1 cellular context compared by ENCODE assay signal in the genomic region with DNA sequence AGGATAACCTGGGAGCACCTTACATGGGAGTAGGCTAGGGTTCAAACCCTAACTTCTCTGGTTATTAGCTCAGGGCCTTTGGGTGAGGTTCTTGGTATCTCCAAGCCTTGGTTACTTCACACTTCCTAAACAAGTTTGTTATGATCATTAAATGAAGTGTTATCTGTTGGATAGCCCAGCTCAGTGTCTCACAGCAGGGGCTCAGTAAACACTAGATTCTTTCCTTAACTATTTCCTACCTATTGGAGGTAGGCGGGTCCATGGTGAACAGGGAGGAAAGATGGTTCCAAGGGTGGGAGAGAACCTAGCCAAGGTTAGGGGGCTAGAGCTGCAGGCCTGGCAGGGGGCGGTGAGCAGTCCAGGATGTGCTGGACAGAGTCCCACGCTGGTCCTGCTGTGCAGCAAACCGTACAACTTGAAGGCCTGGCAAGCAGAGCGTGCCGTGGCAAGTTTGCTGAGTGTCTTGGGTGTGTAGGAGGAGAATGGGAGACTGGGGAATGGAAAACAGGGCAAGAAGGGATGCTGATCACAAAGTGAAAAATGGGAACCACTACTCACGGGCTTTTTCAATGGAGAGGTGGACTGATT.
TF ChIP-seq lines count a peak whose summit lies in the region.

No MANE protein-coding gene starts in this region.

TF ChIP-seq in GM12878, 131 proteins besides CTCF, POLR2A, EP300 and RAD21 (continued from another document):
- no peak for TF ChIP-seq KLF5 (IDR thresholded peaks at IDR 0.05; ENCODE audit: partially characterized antibody)
- no peak for TF ChIP-seq FOXM1 (IDR thresholded peaks at IDR 0.05; ENCODE audit: low read depth, low read length)
- TF ChIP-seq, protein P1, sequence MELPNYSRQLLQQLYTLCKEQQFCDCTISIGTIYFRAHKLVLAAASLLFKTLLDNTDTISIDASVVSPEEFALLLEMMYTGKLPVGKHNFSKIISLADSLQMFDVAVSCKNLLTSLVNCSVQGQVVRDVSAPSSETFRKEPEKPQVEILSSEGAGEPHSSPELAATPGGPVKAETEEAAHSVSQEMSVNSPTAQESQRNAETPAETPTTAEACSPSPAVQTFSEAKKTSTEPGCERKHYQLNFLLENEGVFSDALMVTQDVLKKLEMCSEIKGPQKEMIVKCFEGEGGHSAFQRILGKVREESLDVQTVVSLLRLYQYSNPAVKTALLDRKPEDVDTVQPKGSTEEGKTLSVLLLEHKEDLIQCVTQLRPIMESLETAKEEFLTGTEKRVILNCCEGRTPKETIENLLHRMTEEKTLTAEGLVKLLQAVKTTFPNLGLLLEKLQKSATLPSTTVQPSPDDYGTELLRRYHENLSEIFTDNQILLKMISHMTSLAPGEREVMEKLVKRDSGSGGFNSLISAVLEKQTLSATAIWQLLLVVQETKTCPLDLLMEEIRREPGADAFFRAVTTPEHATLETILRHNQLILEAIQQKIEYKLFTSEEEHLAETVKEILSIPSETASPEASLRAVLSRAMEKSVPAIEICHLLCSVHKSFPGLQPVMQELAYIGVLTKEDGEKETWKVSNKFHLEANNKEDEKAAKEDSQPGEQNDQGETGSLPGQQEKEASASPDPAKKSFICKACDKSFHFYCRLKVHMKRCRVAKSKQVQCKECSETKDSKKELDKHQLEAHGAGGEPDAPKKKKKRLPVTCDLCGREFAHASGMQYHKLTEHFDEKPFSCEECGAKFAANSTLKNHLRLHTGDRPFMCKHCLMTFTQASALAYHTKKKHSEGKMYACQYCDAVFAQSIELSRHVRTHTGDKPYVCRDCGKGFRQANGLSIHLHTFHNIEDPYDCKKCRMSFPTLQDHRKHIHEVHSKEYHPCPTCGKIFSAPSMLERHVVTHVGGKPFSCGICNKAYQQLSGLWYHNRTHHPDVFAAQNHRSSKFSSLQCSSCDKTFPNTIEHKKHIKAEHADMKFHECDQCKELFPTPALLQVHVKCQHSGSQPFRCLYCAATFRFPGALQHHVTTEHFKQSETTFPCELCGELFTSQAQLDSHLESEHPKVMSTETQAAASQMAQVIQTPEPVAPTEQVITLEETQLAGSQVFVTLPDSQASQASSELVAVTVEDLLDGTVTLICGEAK (IDR thresholded peaks at IDR 0.05; ENCODE audit: borderline replicate concordance): no peak
- TF ChIP-seq EED (IDR thresholded peaks at IDR 0.05; ENCODE audit: low read depth): no peak
- no peak for TF ChIP-seq RAD51 (IDR thresholded peaks at IDR 0.05)
- TF ChIP-seq YY1 (IDR thresholded peaks at IDR 0.05; ENCODE audit: low read depth, low read length): no peak
- TF ChIP-seq, protein P2, sequence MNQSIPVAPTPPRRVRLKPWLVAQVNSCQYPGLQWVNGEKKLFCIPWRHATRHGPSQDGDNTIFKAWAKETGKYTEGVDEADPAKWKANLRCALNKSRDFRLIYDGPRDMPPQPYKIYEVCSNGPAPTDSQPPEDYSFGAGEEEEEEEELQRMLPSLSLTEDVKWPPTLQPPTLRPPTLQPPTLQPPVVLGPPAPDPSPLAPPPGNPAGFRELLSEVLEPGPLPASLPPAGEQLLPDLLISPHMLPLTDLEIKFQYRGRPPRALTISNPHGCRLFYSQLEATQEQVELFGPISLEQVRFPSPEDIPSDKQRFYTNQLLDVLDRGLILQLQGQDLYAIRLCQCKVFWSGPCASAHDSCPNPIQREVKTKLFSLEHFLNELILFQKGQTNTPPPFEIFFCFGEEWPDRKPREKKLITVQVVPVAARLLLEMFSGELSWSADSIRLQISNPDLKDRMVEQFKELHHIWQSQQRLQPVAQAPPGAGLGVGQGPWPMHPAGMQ (IDR thresholded peaks at IDR 0.05; ENCODE audit: borderline replicate concordance): no peak
- no peak for TF ChIP-seq PML (IDR thresholded peaks at IDR 0.05; ENCODE audit: low read length)
- TF ChIP-seq NFYA (IDR thresholded peaks at IDR 0.05; ENCODE audit: borderline replicate concordance, low read depth, low read length): no peak
- TF ChIP-seq CBFB (IDR thresholded peaks at IDR 0.05; ENCODE audit: low read depth): no peak
